Comparison of ENCODE assay signal across 1 cellular context in genomic region chr4:987689-988513, GRCh38.
TF ChIP-seq lines count a peak whose summit lies in the region.

No MANE protein-coding gene starts in this region.

TF ChIP-seq in HepG2, 621 proteins besides CTCF, POLR2A, EP300 and RAD21 (continues in another document):
- TF ChIP-seq SAFB2 (CRISPR knock-in tag; IDR thresholded peaks at IDR 0.05; ENCODE audit: borderline replicate concordance, low read depth) = no peak
- peak; percentile 77; the same call in 1 of the 2 replicates for TF ChIP-seq ZBTB4 (CRISPR knock-in tag; IDR thresholded peaks at IDR 0.05; ENCODE audit: borderline replicate concordance)
- 0 out of 2 replicates have a peak, but pooled peaks have one; percentile 49 for TF ChIP-seq THAP9 (CRISPR knock-in tag; IDR thresholded peaks at IDR 0.05; ENCODE audit: borderline replicate concordance)
- TF ChIP-seq HNRNPL (IDR thresholded peaks at IDR 0.05; ENCODE audit: low read depth, low read length) = 0 out of 2 replicates have a peak, but pooled peaks have one; percentile 63
- no peak for TF ChIP-seq ZNF24 (IDR thresholded peaks at IDR 0.05)
- TF ChIP-seq ZNF280D (CRISPR knock-in tag; IDR thresholded peaks at IDR 0.05) = no peak
- 0 out of 2 replicates have a peak, but pooled peaks have one; percentile 60 for TF ChIP-seq NCOA5 (CRISPR knock-in tag; IDR thresholded peaks at IDR 0.05)
- TF ChIP-seq ZNF350 (CRISPR knock-in tag; IDR thresholded peaks at IDR 0.05; ENCODE audit: borderline replicate concordance, low read depth) = 0 out of 2 replicates have a peak, but pooled peaks have one; percentile 26
- TF ChIP-seq MBNL3 (CRISPR knock-in tag; conservative IDR thresholded peaks at IDR 0.05) = no peak
- peak; percentile 61 for TF ChIP-seq RBM39 (IDR thresholded peaks at IDR 0.05; ENCODE audit: low read depth, low read length, poor library complexity, severe bottlenecking)
- peak; percentile 72 for TF ChIP-seq RBFOX2 (IDR thresholded peaks at IDR 0.05; ENCODE audit: low read depth, low read length)
- 0 out of 2 replicates have a peak, but pooled peaks have one; percentile 46 for TF ChIP-seq TERF1 (CRISPR knock-in tag; IDR thresholded peaks at IDR 0.05)
- TF ChIP-seq KDM6A (CRISPR knock-in tag; IDR thresholded peaks at IDR 0.05; ENCODE audit: low read depth) = no peak
- TF ChIP-seq ZNF234 (CRISPR knock-in tag; conservative IDR thresholded peaks at IDR 0.05) = no peak
- TF ChIP-seq, protein P1, sequence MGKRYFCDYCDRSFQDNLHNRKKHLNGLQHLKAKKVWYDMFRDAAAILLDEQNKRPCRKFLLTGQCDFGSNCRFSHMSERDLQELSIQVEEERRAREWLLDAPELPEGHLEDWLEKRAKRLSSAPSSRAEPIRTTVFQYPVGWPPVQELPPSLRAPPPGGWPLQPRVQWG (CRISPR knock-in tag; IDR thresholded peaks at IDR 0.05; ENCODE audit: borderline replicate concordance, low read depth) = no peak
- 0 out of 2 replicates have a peak, but pooled peaks have one; percentile 14 for TF ChIP-seq ZBTB38 (CRISPR knock-in tag; IDR thresholded peaks at IDR 0.05)
- TF ChIP-seq TOPORS (CRISPR knock-in tag; IDR thresholded peaks at IDR 0.05) = peak; percentile 62; the same call in 1 of the 2 replicates
- TF ChIP-seq ZNF430 (CRISPR knock-in tag; IDR thresholded peaks at IDR 0.05) = no peak
- TF ChIP-seq ZNF326 (CRISPR knock-in tag; IDR thresholded peaks at IDR 0.05; ENCODE audit: borderline replicate concordance) = no peak
- TF ChIP-seq MED8 (CRISPR knock-in tag; IDR thresholded peaks at IDR 0.05; ENCODE audit: insufficient replicate concordance) = no peak
- peak; percentile 18; the same call in 1 of the 2 replicates for TF ChIP-seq UBTF (CRISPR knock-in tag; IDR thresholded peaks at IDR 0.05)
- TF ChIP-seq U2AF1 (optimal IDR thresholded peaks at IDR 0.05; ENCODE audit: low read depth, low read length) = peak; percentile 20
- TF ChIP-seq KAT2B (IDR thresholded peaks at IDR 0.05; ENCODE audit: borderline replicate concordance, low read depth, low read length) = no peak
- TF ChIP-seq AGO2 (optimal IDR thresholded peaks at IDR 0.05; ENCODE audit: low read depth, low read length) = peak; percentile 98
- TF ChIP-seq ZC3H13 (CRISPR knock-in tag; IDR thresholded peaks at IDR 0.05) = peak; percentile 32
- 0 out of 2 replicates have a peak, but pooled peaks have one; percentile 12 for TF ChIP-seq EEA1 (CRISPR knock-in tag; IDR thresholded peaks at IDR 0.05; ENCODE audit: borderline replicate concordance)
- peak; percentile 35; the same call in 1 of the 2 replicates for TF ChIP-seq BORCS8-MEF2B (CRISPR knock-in tag; IDR thresholded peaks at IDR 0.05)
- 0 out of 2 replicates have a peak, but pooled peaks have one; percentile 13 for TF ChIP-seq HOXA3 (CRISPR knock-in tag; IDR thresholded peaks at IDR 0.05)
- TF ChIP-seq HNF4A (CRISPR knock-in tag; IDR thresholded peaks at IDR 0.05) = no peak
- TF ChIP-seq ZNF788 (CRISPR knock-in tag; IDR thresholded peaks at IDR 0.05; ENCODE audit: borderline replicate concordance) = no peak
- TF ChIP-seq DMAP1 (CRISPR knock-in tag; IDR thresholded peaks at IDR 0.05) = no peak
- TF ChIP-seq PHF20 (CRISPR knock-in tag; IDR thresholded peaks at IDR 0.05) = peak; percentile 4; the same call in 1 of the 2 replicates
- peak; percentile 56; the same call in 1 of the 2 replicates for TF ChIP-seq PRMT3 (CRISPR knock-in tag; IDR thresholded peaks at IDR 0.05; ENCODE audit: borderline replicate concordance, low read depth)
- 0 out of 2 replicates have a peak, but pooled peaks have one; percentile 12 for TF ChIP-seq ZSCAN31 (CRISPR knock-in tag; IDR thresholded peaks at IDR 0.05; ENCODE audit: low read depth)
- TF ChIP-seq MED1 (CRISPR knock-in tag; IDR thresholded peaks at IDR 0.05) = 0 out of 2 replicates have a peak, but pooled peaks have one; percentile 17
- peak; percentile 52; the same call in 1 of the 2 replicates for TF ChIP-seq POLR2AphosphoS2 (IDR thresholded peaks at IDR 0.05; ENCODE audit: low read depth, low read length)
- peak; percentile 36; the same call in 1 of the 2 replicates for TF ChIP-seq ZXDC (CRISPR knock-in tag; IDR thresholded peaks at IDR 0.05)
- TF ChIP-seq SMARCE1 (IDR thresholded peaks at IDR 0.05; ENCODE audit: borderline replicate concordance) = no peak
